Comparison of ENCODE assay signal across 8 cellular contexts in the genomic region with DNA sequence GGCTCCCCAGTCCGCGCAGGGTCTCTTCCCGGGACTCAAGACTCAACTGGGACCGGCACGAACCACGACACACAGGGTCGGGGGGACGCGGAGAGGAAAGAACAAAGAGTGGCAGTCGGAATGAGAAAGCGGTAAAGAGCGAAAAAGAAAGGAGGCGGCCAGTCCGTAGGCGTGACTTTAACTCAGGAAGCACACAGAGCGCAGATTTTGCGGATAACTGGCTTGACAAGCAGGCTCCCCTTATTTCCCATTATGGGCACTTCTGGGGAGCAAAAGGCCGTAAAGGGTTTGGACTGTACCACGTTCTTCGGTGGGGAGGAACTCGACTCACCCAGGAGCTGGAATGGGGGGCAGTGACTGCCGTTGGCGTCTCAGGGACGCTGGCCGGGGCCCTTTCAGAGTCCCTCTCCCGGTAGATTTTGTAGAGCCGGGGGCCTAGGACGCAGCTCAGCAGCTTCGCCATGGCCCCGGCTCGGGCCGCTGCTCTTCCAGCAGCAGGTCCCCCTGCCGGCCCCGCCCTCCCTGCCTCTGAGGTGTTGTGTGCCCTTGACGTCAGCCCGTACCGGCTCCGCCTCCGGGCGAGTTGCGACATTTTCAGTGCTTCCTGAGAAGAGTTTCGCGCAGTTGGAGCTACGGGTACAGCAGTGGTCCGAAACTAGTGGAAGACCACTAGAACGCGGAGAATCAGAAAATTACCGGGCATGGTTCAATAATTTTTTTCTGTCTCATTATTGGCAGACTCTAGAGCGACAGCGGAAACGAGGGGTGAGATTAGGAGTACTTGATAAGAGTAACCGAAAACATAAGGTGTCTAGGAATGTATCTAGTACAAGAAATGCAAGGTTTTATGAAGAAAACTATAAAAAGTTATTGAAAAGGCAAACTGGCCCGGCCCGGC. TPM values are rescaled to one million over a fixed set of nuclear protein-coding genes. Genes with fewer than 3 reads are reported as not detected.
A peak's percentile ranks its signal among the peaks of the same experiment; 100 is the strongest.
DNase-seq lines count a peak whose midpoint lies in the region; ATAC-seq and TF ChIP-seq lines count a peak whose summit lies in the region.

A gene (minus strand): TSS at position 506 of the 898 bp plus-strand sequence. CDS start 43 bp downstream, at position 463.

- peak within 1 kb of the TSS; percentile 86 for H3K9ac ChIP-seq in OCI-LY3 (ENCODE audit: low read length)

- ATAC-seq in GM21423 (IDR thresholded peaks at IDR 0.05; ENCODE audit: unreplicated experiment) = peak; percentile 84

- H3K27me3 Mint-ChIP-seq in endothelial cell (ENCODE audit: unreplicated experiment) (peaks cover 6% of the 10 kb centered on the region), mesothelial cell of epicardium (ENCODE audit: low read depth) (no peaks in the 10 kb centered on the region)

- peak within 1 kb of the TSS; percentile 100 for H3K4me2 ChIP-seq in OCI-LY3 (ENCODE audit: low read length)

- H3K4me3 Mint-ChIP-seq in endothelial cell (ENCODE audit: unreplicated experiment) = peak within 1 kb of the TSS; percentile 99
- H3K4me3 Mint-ChIP-seq in mesothelial cell of epicardium = peak within 1 kb of the TSS; percentile 97

- TF ChIP-seq CTCF in OCI-LY3 (IDR thresholded peaks at IDR 0.05; ENCODE audit: low read depth, low read length) = no peak
- no peak for TF ChIP-seq CTCF in endothelial cell (IDR thresholded peaks at IDR 0.05; ENCODE audit: unreplicated experiment)
- no peak for TF ChIP-seq CTCF in mesothelial cell of epicardium (IDR thresholded peaks at IDR 0.05; ENCODE audit: unreplicated experiment)

- DNase-seq in COLO829 (ENCODE audit: low spot score) (peak; percentile 100), HuH-7 (ENCODE audit: low spot score) (peak; percentile 88), endothelial cell (ENCODE audit: low spot score) (peak; percentile 93), mesothelial cell of epicardium (ENCODE audit: low spot score in 2 of 2, unreplicated experiment in 2 of 2) (peak; percentile 94 to 98)
- peak; percentile 96 for DNase-seq in activated CD8-positive, alpha-beta memory T cell treated with anti-CD3 and anti-CD28 coated beads, Interleukin-2, amount 50 U/mL, for 48 hours
- peak; percentile 96 to 97 for DNase-seq in stimulated activated CD8-positive, alpha-beta memory T cell treated with anti-CD3 and anti-CD28 coated beads, Interleukin-15, amount 100 ng/mL, for 48 hours (ENCODE audit: low read depth in 2 of 2)

- peak within 1 kb of the TSS; percentile 69 for H3K27ac ChIP-seq in OCI-LY3 (ENCODE audit: low read length)

- H3K9me3 Mint-ChIP-seq in endothelial cell (ENCODE audit: unreplicated experiment) = no peaks in the 10 kb centered on the region
- H3K9me3 Mint-ChIP-seq in mesothelial cell of epicardium = no peaks in the 10 kb centered on the region

- H3K27ac Mint-ChIP-seq in endothelial cell (ENCODE audit: unreplicated experiment) (peak within 1 kb of the TSS; percentile 98), mesothelial cell of epicardium (peak within 1 kb of the TSS; percentile 99)

- H3K4me1 ChIP-seq in OCI-LY3 (ENCODE audit: low read length) = peaks cover 12% of the 10 kb centered on the region

- H3K4me1 Mint-ChIP-seq in endothelial cell (ENCODE audit: unreplicated experiment) (peaks cover 20% of the 10 kb centered on the region), mesothelial cell of epicardium (peaks cover 19% of the 10 kb centered on the region)

- H4K20me1 ChIP-seq in OCI-LY3 (ENCODE audit: insufficient read depth, low read length) = no peaks in the 10 kb centered on the region

- no peaks in the 10 kb centered on the region for H3K27me3 ChIP-seq in OCI-LY3 (ENCODE audit: low read depth, low read length)

- H3K79me2 ChIP-seq in OCI-LY3 (ENCODE audit: low read length) = peaks cover 18% of the 10 kb centered on the region

- no peaks in the 10 kb centered on the region for H3K36me3 ChIP-seq in OCI-LY3 (replicated peaks; ENCODE audit: low read depth, low read length)

- H3K4me3 ChIP-seq in OCI-LY3 (ENCODE audit: low read length) = peak within 1 kb of the TSS; percentile 96

- H2AFZ ChIP-seq in OCI-LY3 (ENCODE audit: low read depth, low read length) = peak within 1 kb of the TSS; percentile 76

- no peaks in the 10 kb centered on the region for H3K9me3 ChIP-seq in OCI-LY3 (ENCODE audit: insufficient read depth, low read length)

- H3K36me3 Mint-ChIP-seq in endothelial cell (ENCODE audit: low read depth, unreplicated experiment) (no peaks in the 10 kb centered on the region), mesothelial cell of epicardium (peaks cover under 1% of the 10 kb centered on the region)

RNA-seq across cellular contexts. Expression of the gene that starts here (rescaled TPM):
- 54.7 TPM for total RNA-seq in endothelial cell (ENCODE audit: unreplicated experiment)
- total RNA-seq in mesothelial cell of epicardium = 54.1 to 55.4 TPM (median 54.6 TPM) in 3 replicates

Comparison
In these comparisons a context has a peak if more than half of its experiments do, and no peak if none do; other contexts are left out.
1. Peak in every context shown above with its lines: DNase-seq, ATAC-seq, H3K4me3 ChIP-seq and H3K27ac ChIP-seq.